In the genomic region with DNA sequence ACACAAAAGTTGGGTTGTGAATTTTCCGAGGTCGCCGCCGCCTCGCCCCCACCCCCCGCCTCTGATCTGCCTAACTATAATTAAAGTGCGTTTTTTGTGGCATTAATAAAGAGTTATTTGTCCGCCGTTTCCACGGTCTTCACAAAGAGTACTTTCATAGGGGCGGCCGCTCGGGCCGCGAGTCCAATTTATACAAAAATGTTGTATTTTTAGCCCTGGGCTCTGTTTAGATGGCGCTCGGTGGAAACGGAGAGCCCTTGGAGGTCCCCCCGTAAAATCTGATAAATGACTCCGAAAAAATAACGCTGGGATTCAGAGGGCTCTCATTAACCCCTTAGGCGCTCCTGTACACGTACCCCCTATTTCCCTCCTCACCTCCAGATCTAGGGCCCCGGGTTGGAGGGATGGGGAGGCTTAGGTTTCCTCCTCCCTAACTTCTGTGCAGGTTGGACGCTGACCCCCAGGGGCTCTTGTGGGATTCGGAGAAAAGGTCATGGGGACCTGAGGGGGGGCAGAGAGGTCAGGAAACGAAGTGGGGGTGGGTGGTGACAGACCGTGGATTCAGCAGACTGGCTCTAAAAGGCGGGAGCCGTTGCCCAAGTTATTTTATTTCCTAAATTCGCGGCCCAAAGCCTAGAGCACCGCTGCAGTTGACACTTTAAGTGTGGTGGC, we compare ENCODE assay signal across 9 cellular contexts. TPM values are rescaled to one million over a fixed set of nuclear protein-coding genes. Genes with fewer than 3 reads are reported as not detected.
DNase-seq lines count a peak whose midpoint lies in the region; ATAC-seq, FAIRE-seq and TF ChIP-seq lines count a peak whose summit lies in the region.
"Had no signal": no experiment of that assay in that cellular context is flagged by ENCODE, and none has a peak within 500 bp of the region (broad histone marks: within the 10 kb centered on the region; RNA-seq: fewer than 3 reads in every experiment).

No MANE protein-coding gene starts in this region.

- no peak for TF ChIP-seq EP300 in sigmoid colon (IDR thresholded peaks at IDR 0.05)

- peaks cover 95% of the 10 kb centered on the region for H3K27me3 Mint-ChIP-seq in WTC11 (ENCODE audit: low read depth)

- H3K4me3 ChIP-seq in H7 (ENCODE audit: insufficient read depth, low read depth, low read length) (peak overlapping the region; percentile 52), right atrium auricular region (peak overlapping the region; percentile 40 to 65), sigmoid colon (peak overlapping the region; percentile 32 to 55 (median 44)), small intestine (ENCODE audit: low read depth in 1 of 2, low read length in 2 of 2) (peak overlapping the region in 1 of 2 donors; percentile 31)

- no peak overlapping the region for H3K27ac Mint-ChIP-seq in WTC11

- H3K36me3 Mint-ChIP-seq in WTC11, result no peaks in the 10 kb centered on the region

- CTCF ChIA-PET in WTC11 (lab: Charles Lee), result no interaction called here

- POLR2A ChIA-PET in WTC11 (lab: Charles Lee), result no interaction called here

- H3K27me3 ChIP-seq in H7 (ENCODE audit: control insufficient read depth, insufficient read depth, low read length) (peaks cover 90% of the 10 kb centered on the region), right atrium auricular region (peaks cover 14 to 44% of the 10 kb centered on the region in 2 donors), sigmoid colon (peaks cover 38 to 81% (median 51%) of the 10 kb centered on the region in 3 donors), small intestine (ENCODE audit: control insufficient read depth in 2 of 2, insufficient read depth in 2 of 2, low read length in 2 of 2) (peaks cover 4 to 20% of the 10 kb centered on the region in 2 donors)

- H3K4me1 ChIP-seq in right atrium auricular region (peaks cover 0 to 82% of the 10 kb centered on the region in 2 donors), sigmoid colon (peaks cover 0 to 76% (median 74%) of the 10 kb centered on the region in 4 donors), small intestine (ENCODE audit: control insufficient read depth in 2 of 2, insufficient read depth in 1 of 2, low read depth in 1 of 2, low read length in 1 of 2) (peaks cover 2 to 13% of the 10 kb centered on the region in 2 donors)

- no peak for FAIRE-seq in small intestine (lab: Jason Lieb, UNC)
- FAIRE-seq in D721Med (lab: Jason Lieb, UNC), result no peak

- intact Hi-C loops in sigmoid colon (cut with DNase I), result loop anchor here (5.0 kb wide), 1 partner anchor 528 kb away; no protein-coding TSS in a partner anchor

- ATAC-seq in WTC11 (no peak), GM19463 (IDR thresholded peaks at IDR 0.05; ENCODE audit: unreplicated experiment) (no peak)

- peak overlapping the region; percentile 74 for H3K4me3 Mint-ChIP-seq in WTC11

- H3K36me3 ChIP-seq in H7 (replicated peaks; ENCODE audit: control insufficient read depth, insufficient read depth, low read length) (no peaks in the 10 kb centered on the region), right atrium auricular region (no peaks in the 10 kb centered on the region), sigmoid colon (no peaks in the 10 kb centered on the region), small intestine (ENCODE audit: control insufficient read depth in 2 of 2, insufficient read depth in 2 of 2, low read length in 2 of 2) (no peaks in the 10 kb centered on the region)

- H3K27ac ChIP-seq in right atrium auricular region, result peak overlapping the region; percentile 51 to 73
- H3K27ac ChIP-seq in sigmoid colon, result peak overlapping the region in 3 of 4 donors; percentile 20 to 58 (median 23)
- no peak overlapping the region for H3K27ac ChIP-seq in small intestine (ENCODE audit: low read depth in 1 of 2, low read length in 1 of 2)

- 3% methylated on average over 33 of the region's 33 CpGs for WGBS in sigmoid colon, 2 donors
- 2 to 4% (median 3%) methylated on average over 33 of the region's 33 CpGs for WGBS in small intestine, 3 donors

- peaks cover 45% of the 10 kb centered on the region for H3K4me1 Mint-ChIP-seq in WTC11

- no peaks in the 10 kb centered on the region for H3K9me3 Mint-ChIP-seq in WTC11

- DNase-seq in H7 (peak; percentile 61), WTC11 (ENCODE audit: low spot score) (no peak), right atrium auricular region (ENCODE audit: low spot score) (peak; percentile 50), sigmoid colon (peak; percentile 57), T1000 (lab: John Stamatoyannopoulos, UW) (no peak), small intestine (no peak), D721Med (ENCODE audit: insufficient read length, low spot score) (no peak)
- DNase-seq: activated naive CD4-positive, alpha-beta T cell treated with anti-CD3 and anti-CD28 coated beads, Interleukin-2, amount 50 U/mL, for 16 hours had no signal

- TF ChIP-seq CTCF in WTC11 (IDR thresholded peaks at IDR 0.05) (no peak), right atrium auricular region (IDR thresholded peaks at IDR 0.05) (no peak), sigmoid colon (IDR thresholded peaks at IDR 0.05) (no peak), D721Med (IDR thresholded peaks at IDR 0.05; ENCODE audit: insufficient read depth, missing control alignments) (no peak)

- H3K9me3 ChIP-seq in right atrium auricular region, result no peaks in the 10 kb centered on the region
- H3K9me3 ChIP-seq in sigmoid colon, result no peaks in the 10 kb centered on the region
- no peaks in the 10 kb centered on the region for H3K9me3 ChIP-seq in small intestine (ENCODE audit: control insufficient read depth, low read depth)

- no peak for TF ChIP-seq POLR2A in sigmoid colon (IDR thresholded peaks at IDR 0.05)

TF ChIP-seq in WTC11, 78 proteins besides CTCF, POLR2A, EP300 and RAD21:
- TF ChIP-seq AFF4 (CRISPR knock-in tag; IDR thresholded peaks at IDR 0.05; ENCODE audit: borderline replicate concordance) (no peak), ELF4 (CRISPR knock-in tag; IDR thresholded peaks at IDR 0.05; ENCODE audit: low read depth) (no peak), HMGA2 (CRISPR knock-in tag; IDR thresholded peaks at IDR 0.05) (no peak), OVOL2 (CRISPR knock-in tag; IDR thresholded peaks at IDR 0.05; ENCODE audit: borderline replicate concordance) (no peak)

RNA-seq across cellular contexts. Expression of gene CYP26B1, which starts 1.9 kb away (rescaled TPM):
- 1.1 and 1.3 TPM in 2 replicates for total RNA-seq in H7 (2014; rRNA removed; shearing (Covaris generic))
- total RNA-seq in WTC11 (2021), result 0.30 to 0.50 TPM (median 0.42 TPM) in 3 replicates
- 10 to 100 TPM in 1 of 2 donors, 1 to 10 TPM in 1; 2.5 to 12.8 TPM for total RNA-seq in right atrium auricular region
- 1 to 10 TPM in 3 of 4 donors, under 1 TPM in 1; 0.68 to 5.0 (median 3.0) TPM for total RNA-seq in sigmoid colon
- 1 to 10 TPM in 2 of 3 donors, under 1 TPM in 1; 0.46 to 2.8 (median 1.2) TPM for polyA plus RNA-seq in sigmoid colon
- 1 to 10 TPM in 1 of 3 donors, under 1 TPM in 2; 0.22 to 6.2 (median 0.81) TPM for polyA plus RNA-seq in small intestine

Comparison
In these comparisons a context has a peak if more than half of its experiments do, and no peak if none do; other contexts are left out.
1. DNase-seq: peak in H7 (single experiment), right atrium auricular region (single experiment) and sigmoid colon (single experiment); none in WTC11 (single experiment), T1000 (single experiment), small intestine (single experiment) and D721Med (single experiment).
2. H3K27ac ChIP-seq: peak in right atrium auricular region (2 of 2) and sigmoid colon (3 of 4); none in small intestine (0 of 2).